ENCODE assay signal across 22 cellular contexts in genomic region chr17:38621538-38621937, GRCh38. TPM values are rescaled to one million over a fixed set of nuclear protein-coding genes. Genes with fewer than 3 reads are reported as not detected.
DNase-seq lines count a peak whose midpoint lies in the region; ATAC-seq, FAIRE-seq and TF ChIP-seq lines count a peak whose summit lies in the region.
"Had no signal": no experiment of that assay in that cellular context is flagged by ENCODE, and none has a peak within 500 bp of the region (broad histone marks: within the 10 kb centered on the region; RNA-seq: fewer than 3 reads in every experiment).

No MANE protein-coding gene starts in this region.

- H2AFZ ChIP-seq in H9 (ENCODE audit: low read length) (no peak overlapping the region), HepG2 (ENCODE audit: low read length) (no peak overlapping the region)

- CTCF ChIA-PET in HepG2 (lab: Yijun Ruan, JAX; ENCODE audit: low intra/inter-chr PET ratio, low total read pairs): interaction anchor here (0.7 to 2.6 kb wide), 2 partner anchors 16 to 46 kb away, joined by 5 to 20 read pairs; partner anchors contain the start of gene SRCIN1

- TF ChIP-seq EP300 in HepG2 (IDR thresholded peaks at IDR 0.05; ENCODE audit: low read depth in 2 of 2, low read length in 2 of 2) (no peak), HepG2 (CRISPR knock-in tag; IDR thresholded peaks at IDR 0.05; ENCODE audit: borderline replicate concordance) (no peak)

- POLR2A ChIA-PET in HepG2 (lab: Yijun Ruan, JAX): interaction anchor here (2.0 to 2.3 kb wide), 4 partner anchors 15 to 38 kb away, joined by 6 to 25 read pairs (median 10); partner anchors contain the start of gene SRCIN1

- H3K56ac ChIP-seq in H9 (ENCODE audit: insufficient read length, low read depth, low read length): no peak overlapping the region

- no peaks in the 10 kb centered on the region for H3K4me1 ChIP-seq in H9 (ENCODE audit: insufficient read depth, low read length)
- peaks cover 81% of the 10 kb centered on the region for H3K4me1 ChIP-seq in HepG2 (ENCODE audit: insufficient read depth, low read length)

- H2BK12ac ChIP-seq in H9 (ENCODE audit: insufficient read length, low read depth, low read length): no peak overlapping the region

- H4K20me1 ChIP-seq in H9 (ENCODE audit: control insufficient read depth, insufficient read depth, insufficient read length) (no peaks in the 10 kb centered on the region), HepG2 (ENCODE audit: insufficient read depth, low read length) (no peaks in the 10 kb centered on the region)

- H3K27me3 Mint-ChIP-seq in H9 (ENCODE audit: low read depth): peaks cover 13% of the 10 kb centered on the region

- H3K23ac ChIP-seq in H9 (ENCODE audit: insufficient read length, low read depth, low read length): no peak overlapping the region

- no peak for FAIRE-seq in HepG2 (lab: Jason Lieb, UNC)
- FAIRE-seq: D721Med, GM19239, H1 had no signal

- DNase-seq in activated CD4-positive, CD25-positive, alpha-beta regulatory T cell treated with anti-CD3 and anti-CD28 coated beads, Interleukin-2, amount 50 U/mL, for 72 hours: peak; percentile 17
- DNase-seq in H9: peak; percentile 6
- no peak for DNase-seq in HepG2 (ENCODE audit: low spot score)
- DNase-seq in HT-29 (ENCODE audit: low spot score): no peak
- no peak for DNase-seq in mucosa of gallbladder (ENCODE audit: low spot score)
- DNase-seq in iPS-NIHi7 (ENCODE audit: extremely low spot score): no peak
- DNase-seq: BE2C; C1 segment of cervical spinal cord; CD4-positive, CD25-positive, alpha-beta regulatory T cell; CD8-positive, alpha-beta memory T cell; COR-L47; GDM1; HCEC 1CT; HFFc6 had no signal

- H2BK15ac ChIP-seq in H9 (ENCODE audit: low read depth, low read length): no peak overlapping the region

- no peak overlapping the region for H3T11ph ChIP-seq in H9 (ENCODE audit: low read length)

- no peak overlapping the region for H3K14ac ChIP-seq in H9 (ENCODE audit: insufficient read depth, low read length)

- peaks cover 21 to 24% of the 10 kb centered on the region in 2 experiments for H3K4me1 Mint-ChIP-seq in H9

- TF ChIP-seq RAD21 in HepG2 (CRISPR knock-in tag; IDR thresholded peaks at IDR 0.05): no peak

- TF ChIP-seq CTCF in H9 (conservative IDR thresholded peaks at IDR 0.05) (no peak), HepG2 (CRISPR knock-in tag; IDR thresholded peaks at IDR 0.05) (no peak)

- H3K36me3 Mint-ChIP-seq in H9 (ENCODE audit: insufficient read depth in 1 of 3, low read depth in 3 of 3): no peaks in the 10 kb centered on the region; a peak in 1 of 7 replicates
- H3K36me3 Mint-ChIP-seq: CD4-positive, CD25-positive, alpha-beta regulatory T cell had no signal

- no peak overlapping the region for H4K5ac ChIP-seq in H9 (ENCODE audit: insufficient read length, low read depth, low read length)

- H2BK120ac ChIP-seq in H9 (ENCODE audit: low read depth, low read length, poor library complexity, severe bottlenecking): no peak overlapping the region

- H4K91ac ChIP-seq in H9 (ENCODE audit: insufficient read length, low read depth, low read length): no peak overlapping the region

- H3K9me3 Mint-ChIP-seq in H9: no peaks in the 10 kb centered on the region
- H3K9me3 Mint-ChIP-seq: CD8-positive, alpha-beta memory T cell; HFFc6 had no signal

- no peak overlapping the region for H3K4me3 Mint-ChIP-seq in H9
- H3K4me3 Mint-ChIP-seq: CD4-positive, CD25-positive, alpha-beta regulatory T cell; CD8-positive, alpha-beta memory T cell; HFFc6 had no signal

- WGBS in H9 (ENCODE audit: extremely low coverage, insufficient read length, low lambda C conversion rate): no CpG with 5 or more reads among the region's 2 CpGs
- WGBS in HepG2 (ENCODE audit: low lambda C conversion rate): 95% methylated on average over 2 of the region's 2 CpGs

- BruUV-seq in HepG2 (replicated peaks; lab: Mats Ljungman, UMichigan): no TSS peak

- H3K27me3 ChIP-seq in H9 (ENCODE audit: insufficient read depth, low read length) (no peaks in the 10 kb centered on the region), HepG2 (ENCODE audit: control insufficient read depth in 1 of 2, insufficient read depth in 2 of 2, low read length in 2 of 2) (no peaks in the 10 kb centered on the region)
- H3K27me3 ChIP-seq: BE2C had no signal

- H3K27ac ChIP-seq in H9 (ENCODE audit: insufficient read length, low read depth, low read length) (no peak overlapping the region), HepG2 (ENCODE audit: extremely low read length, insufficient read depth, low read length) (peak overlapping the region; percentile 95)
- H3K27ac ChIP-seq: 22Rv1, KMS-11 had no signal

- H3K4ac ChIP-seq in H9 (ENCODE audit: low read depth, low read length): no peak overlapping the region

- no peaks in the 10 kb centered on the region for H3K36me3 ChIP-seq in HepG2 (replicated peaks in 1 of 2; ENCODE audit: control insufficient read depth in 1 of 2, insufficient read depth in 2 of 2, low read length in 2 of 2)
- H3K36me3 ChIP-seq: BE2C had no signal

- no peaks in the 10 kb centered on the region for H3K79me1 ChIP-seq in H9 (ENCODE audit: insufficient read depth, low read depth, low read length, poor library complexity, severe bottlenecking)

- no peak overlapping the region for H2BK20ac ChIP-seq in H9 (ENCODE audit: low read depth, low read length, poor library complexity, severe bottlenecking)

- H3K9me3 ChIP-seq in H9 (ENCODE audit: control insufficient read depth, low read depth, low read length) (no peaks in the 10 kb centered on the region), HepG2 (ENCODE audit: low read length) (no peaks in the 10 kb centered on the region)
- H3K9me3 ChIP-seq: BE2C had no signal

- TF ChIP-seq POLR2A in HepG2 (IDR thresholded peaks at IDR 0.05; ENCODE audit: insufficient read depth in 1 of 2, low read depth in 2 of 2, low read length in 2 of 2): no peak

- in situ Hi-C loops in HepG2 (cut with HindIII; ENCODE audit: extremely low pct_ligation_motif_present, low pct_unique_long_range_greater_than_20kb): no loop called here

- H4K8ac ChIP-seq in H9 (replicated peaks; ENCODE audit: insufficient read length, low read depth, low read length): no peak overlapping the region

- no peaks in the 10 kb centered on the region for H3K79me2 ChIP-seq in H9 (ENCODE audit: insufficient read depth, low read length)
- peaks cover 2% of the 10 kb centered on the region for H3K79me2 ChIP-seq in HepG2 (ENCODE audit: insufficient read depth, low read length)

- H3K23me2 ChIP-seq in H9 (ENCODE audit: insufficient read length, low read depth, low read length, poor library complexity, severe bottlenecking): no peaks in the 10 kb centered on the region

- H3K9ac ChIP-seq in H9 (ENCODE audit: extremely low read depth, insufficient read length, low read length) (no peak overlapping the region), HepG2 (ENCODE audit: insufficient read depth, low read depth, low read length) (peak overlapping the region; percentile 46)
- H3K9ac ChIP-seq: KMS-11 had no signal

- H3K4me3 ChIP-seq in HepG2 (replicated peaks in 1 of 3; ENCODE audit: insufficient read depth in 1 of 3, low read depth in 2 of 3, low read length in 3 of 3): no peak overlapping the region

- intact Hi-C loops in HepG2 (cut with micrococcal nuclease; ENCODE audit: unreplicated experiment): loop anchor here (1.0 kb wide), 1 partner anchor 36 kb away; no protein-coding TSS in a partner anchor

- ATAC-seq in activated CD4-positive, CD25-positive, alpha-beta regulatory T cell treated with anti-CD3 and anti-CD28 coated beads, Interleukin-2, amount 50 U/mL, for 24 hours: no peak
- no peak for ATAC-seq in HepG2

- H2AK5ac ChIP-seq in H9 (ENCODE audit: insufficient read length, low read length): no peak overlapping the region

- no peak overlapping the region for H3K18ac ChIP-seq in H9 (ENCODE audit: insufficient read length, low read depth, low read length)

- no peak overlapping the region for H3K4me2 ChIP-seq in H9 (ENCODE audit: insufficient read depth, insufficient read length, low read length)
- no peak overlapping the region; the same call in 1 of the 2 replicates for H3K4me2 ChIP-seq in HepG2 (ENCODE audit: low read depth, low read length)
- H3K4me2 ChIP-seq: KMS-11 had no signal

- no peak overlapping the region for H3K27ac Mint-ChIP-seq in H9
- H3K27ac Mint-ChIP-seq: CD4-positive, CD25-positive, alpha-beta regulatory T cell; CD8-positive, alpha-beta memory T cell; HFFc6 had no signal

- no peak overlapping the region for H2BK5ac ChIP-seq in H9 (ENCODE audit: insufficient read length, low read length)

RNA-seq across cellular contexts. Expression of gene SRCIN1, which starts 15.8 kb away (rescaled TPM):
- 6.7 and 6.9 TPM in 2 replicates for total RNA-seq in H9 (2021)
- total RNA-seq in HepG2 (2016; rRNA removed; fragmentation: Illumina TruSeq; extraction: Trizol): 0.90 and 1.2 TPM in 2 replicates
- total RNA-seq in HepG2 (2016; cell fraction: cytosol; rRNA removed; fragmentation: Illumina TruSeq; extraction: Trizol; ENCODE audit: low read depth): 0.26 and 0.30 TPM in 2 replicates
- total RNA-seq in HepG2 (2016; cell fraction: insoluble cytoplasmic fraction; rRNA removed; fragmentation: Illumina TruSeq; extraction: Trizol): 0.76 and 1.4 TPM in 2 replicates
- 0.43 and 1.00 TPM in 2 replicates for total RNA-seq in HepG2 (2016; cell fraction: membrane; rRNA removed; fragmentation: Illumina TruSeq; extraction: Trizol)
- total RNA-seq in HepG2 (2016; cell fraction: nucleus; rRNA removed; fragmentation: Illumina TruSeq; extraction: Trizol): 2.5 and 3.1 TPM in 2 replicates
- 9.6 and 19.8 TPM in 2 replicates for polyA plus RNA-seq in HepG2 (2011; rRNA removed)
- polyA plus RNA-seq in HepG2 (2011; cell fraction: cytosol; rRNA removed): 2.9 and 4.8 TPM in 2 replicates
- polyA plus RNA-seq in HepG2 (2011; cell fraction: nucleus; rRNA removed): 128 and 143 TPM in 2 replicates
- 9.9 and 11.0 TPM in 2 replicates for polyA plus RNA-seq in HepG2 (2012)
- polyA plus RNA-seq in HepG2 (2016; cell fraction: cytosol; fragmentation: Illumina TruSeq; extraction: Trizol; ENCODE audit: low read depth): 0.26 and 0.32 TPM in 2 replicates
- polyA plus RNA-seq in HepG2 (2016; cell fraction: insoluble cytoplasmic fraction; fragmentation: Illumina TruSeq; extraction: Trizol; ENCODE audit: low read depth): 1.0 and 2.4 TPM in 2 replicates
- 0.64 and 0.68 TPM in 2 replicates for polyA plus RNA-seq in HepG2 (2016; cell fraction: membrane; fragmentation: Illumina TruSeq; extraction: Trizol; ENCODE audit: low read depth)
- 13.9 and 14.2 TPM in 2 replicates for polyA plus RNA-seq in HepG2 (2016; cell fraction: nucleus; fragmentation: Illumina TruSeq; extraction: Trizol; ENCODE audit: insufficient read depth, low read depth)
- 2.4 and 22.5 TPM in 2 replicates for polyA minus RNA-seq in HepG2 (2011; rRNA and poly(A)+ RNA removed; ENCODE audit: low replicate concordance)
- polyA minus RNA-seq in HepG2 (2011; cell fraction: cytosol; rRNA and poly(A)+ RNA removed): 5.7 and 10.1 TPM in 2 replicates
- polyA minus RNA-seq in HepG2 (2011; cell fraction: nucleus; rRNA and poly(A)+ RNA removed): 22.4 and 24.7 TPM in 2 replicates
- total RNA-seq in HT-29 (2014; rRNA removed; shearing (Covaris generic)): 4.9 and 6.0 TPM in 2 replicates
- 4.5 TPM for total RNA-seq in mucosa of gallbladder
- total RNA-seq: CD4-positive, CD25-positive, alpha-beta regulatory T cell; HFFc6; LHCN-M2 had no signal
- polyA plus RNA-seq: AG04450; CD4-positive, CD25-positive, alpha-beta regulatory T cell; CD8-positive, alpha-beta memory T cell had no signal

RNA-seq across cellular contexts. Expression of gene EPOP, which starts 53.2 kb away (rescaled TPM):
- total RNA-seq in H9 (2021): 5.9 and 6.1 TPM in 2 replicates
- 29.0 and 37.8 TPM in 2 replicates for total RNA-seq in HepG2 (2016; rRNA removed; fragmentation: Illumina TruSeq; extraction: Trizol)
- 20.7 and 21.2 TPM in 2 replicates for total RNA-seq in HepG2 (2016; cell fraction: cytosol; rRNA removed; fragmentation: Illumina TruSeq; extraction: Trizol; ENCODE audit: low read depth)
- 22.9 and 36.8 TPM in 2 replicates for total RNA-seq in HepG2 (2016; cell fraction: insoluble cytoplasmic fraction; rRNA removed; fragmentation: Illumina TruSeq; extraction: Trizol)
- total RNA-seq in HepG2 (2016; cell fraction: membrane; rRNA removed; fragmentation: Illumina TruSeq; extraction: Trizol): 65.8 and 69.1 TPM in 2 replicates
- 17.6 and 17.8 TPM in 2 replicates for total RNA-seq in HepG2 (2016; cell fraction: nucleus; rRNA removed; fragmentation: Illumina TruSeq; extraction: Trizol)
- polyA plus RNA-seq in HepG2 (2011; rRNA removed): 13.9 and 14.7 TPM in 2 replicates
- 14.1 and 17.0 TPM in 2 replicates for polyA plus RNA-seq in HepG2 (2011; cell fraction: cytosol; rRNA removed)
- 10.9 and 12.1 TPM in 2 replicates for polyA plus RNA-seq in HepG2 (2011; cell fraction: nucleus; rRNA removed)
- polyA plus RNA-seq in HepG2 (2012): 17.9 and 19.9 TPM in 2 replicates
- 26.4 and 26.9 TPM in 2 replicates for polyA plus RNA-seq in HepG2 (2016; cell fraction: cytosol; fragmentation: Illumina TruSeq; extraction: Trizol; ENCODE audit: low read depth)
- 46.7 and 55.1 TPM in 2 replicates for polyA plus RNA-seq in HepG2 (2016; cell fraction: insoluble cytoplasmic fraction; fragmentation: Illumina TruSeq; extraction: Trizol; ENCODE audit: low read depth)
- polyA plus RNA-seq in HepG2 (2016; cell fraction: membrane; fragmentation: Illumina TruSeq; extraction: Trizol; ENCODE audit: low read depth): 71.4 and 76.4 TPM in 2 replicates
- 43.8 and 45.7 TPM in 2 replicates for polyA plus RNA-seq in HepG2 (2016; cell fraction: nucleus; fragmentation: Illumina TruSeq; extraction: Trizol; ENCODE audit: insufficient read depth, low read depth)
- 4.2 and 17.4 TPM in 2 replicates for polyA minus RNA-seq in HepG2 (2011; rRNA and poly(A)+ RNA removed; ENCODE audit: low replicate concordance)
- 14.9 and 17.2 TPM in 2 replicates for polyA minus RNA-seq in HepG2 (2011; cell fraction: cytosol; rRNA and poly(A)+ RNA removed)
- polyA minus RNA-seq in HepG2 (2011; cell fraction: nucleus; rRNA and poly(A)+ RNA removed): 5.9 and 6.3 TPM in 2 replicates
- total RNA-seq in HT-29 (2014; rRNA removed; shearing (Covaris generic)): 11.1 and 13.9 TPM in 2 replicates
- total RNA-seq in mucosa of gallbladder: 2.8 TPM

Comparison
In these comparisons a context has a peak if more than half of its experiments do, and no peak if none do; other contexts are left out.
1. DNase-seq: peak in activated CD4-positive, CD25-positive, alpha-beta regulatory T cell treated with anti-CD3 and anti-CD28 coated beads, Interleukin-2, amount 50 U/mL, for 72 hours (single experiment) and H9 (single experiment); none in HepG2 (single experiment), HT-29 (single experiment), mucosa of gallbladder (single experiment) and iPS-NIHi7 (single experiment).